1 cellular context compared by ENCODE assay signal in genomic region chr14:81452766-81453165, GRCh38.
TF ChIP-seq lines count a peak whose summit lies in the region.

No MANE protein-coding gene starts in this region.

TF ChIP-seq in HCT116, 20 proteins besides CTCF, POLR2A, EP300 and RAD21 (continued from another document):
- no peak for TF ChIP-seq REST (IDR thresholded peaks at IDR 0.05; ENCODE audit: low read depth)
- no peak for TF ChIP-seq EZH2phosphoT487 (IDR thresholded peaks at IDR 0.05; ENCODE audit: borderline replicate concordance)
- no peak for TF ChIP-seq ATF3 (IDR thresholded peaks at IDR 0.05)
- TF ChIP-seq EGR1 (IDR thresholded peaks at IDR 0.05; ENCODE audit: low read depth): no peak
- no peak for TF ChIP-seq ZBTB33 (IDR thresholded peaks at IDR 0.05; ENCODE audit: extremely low read depth, insufficient replicate concordance, low read length)
- TF ChIP-seq SIN3A (IDR thresholded peaks at IDR 0.05; ENCODE audit: low read depth): no peak
